ENCODE assay signal across 8 cellular contexts in genomic region chr4:1290165-1290977, GRCh38. TPM values are rescaled to one million over a fixed set of nuclear protein-coding genes. Genes with fewer than 3 reads are reported as not detected.
DNase-seq lines count a peak whose midpoint lies in the region; ATAC-seq and TF ChIP-seq lines count a peak whose summit lies in the region.

No MANE protein-coding gene starts in this region.

- H2AFZ ChIP-seq in neural cell (ENCODE audit: low read depth, low read length) = no peak overlapping the region

- H3K4me1 ChIP-seq in Peyer's patch = peaks cover 0 to 47% (median 26%) of the 10 kb centered on the region in 4 donors

- peak overlapping the region; percentile 85 for H3K9ac ChIP-seq in neural cell (ENCODE audit: low read length)

- H3F3A ChIP-seq in neural cell (ENCODE audit: insufficient read depth, low read length, poor library complexity, severe bottlenecking) = no peaks in the 10 kb centered on the region

- H3K9me3 ChIP-seq in Peyer's patch = no peaks in the 10 kb centered on the region
- no peaks in the 10 kb centered on the region for H3K9me3 ChIP-seq in neural cell (ENCODE audit: low read length)

- no peaks in the 10 kb centered on the region for H4K20me1 ChIP-seq in neural cell (ENCODE audit: insufficient read depth)

- H3K79me2 ChIP-seq in neural cell (replicated peaks; ENCODE audit: insufficient read depth, low read length) = peaks cover 46% of the 10 kb centered on the region

- peaks cover 0 to 9% (median 0%) of the 10 kb centered on the region in 3 donors for H3K36me3 ChIP-seq in Peyer's patch
- H3K36me3 ChIP-seq in neural cell (ENCODE audit: insufficient read depth, low read length) = no peaks in the 10 kb centered on the region

- H3K27ac ChIP-seq in Peyer's patch (peak overlapping the region; percentile 88 to 91 (median 90)), neural cell (ENCODE audit: low read length) (peak overlapping the region; percentile 53)

- H3K4me3 ChIP-seq in Peyer's patch = peak overlapping the region; percentile 86 to 99 (median 93)
- peak overlapping the region; percentile 85 for H3K4me3 ChIP-seq in epithelial cell of esophagus (ENCODE audit: low read length)
- H3K4me3 ChIP-seq in neural cell (ENCODE audit: low read length) = peak overlapping the region; percentile 96

- TF ChIP-seq RAD21 in neural cell (conservative IDR thresholded peaks at IDR 0.05) = no peak

- DNase-seq in CD1c-positive myeloid dendritic cell (ENCODE audit: extremely low spot score) (peak; percentile 42), Peyer's patch (peak in 1 of 3 donors; percentile 67), epithelial cell of esophagus (ENCODE audit: low read depth) (peak; percentile 66), NCI-H524 (lab: John Stamatoyannopoulos, UW) (no peak)

- TF ChIP-seq POLR2A in Peyer's patch (IDR thresholded peaks at IDR 0.05) = no peak

- TF ChIP-seq EP300 in neural cell (conservative IDR thresholded peaks at IDR 0.05; ENCODE audit: poor library complexity, severe bottlenecking) = no peak

- H3K4me2 ChIP-seq in neural cell (ENCODE audit: low read length) = peak overlapping the region; percentile 67

- H3K9me2 ChIP-seq in neural cell (ENCODE audit: insufficient read depth, low read length) = no peaks in the 10 kb centered on the region

- ATAC-seq in GM21390 (IDR thresholded peaks at IDR 0.05; ENCODE audit: unreplicated experiment) = peak; percentile 7
- ATAC-seq in HG03457 (IDR thresholded peaks at IDR 0.05; ENCODE audit: unreplicated experiment) = no peak
- no peak for ATAC-seq in GM21786 (IDR thresholded peaks at IDR 0.05; ENCODE audit: unreplicated experiment)

- H3K27me3 ChIP-seq in Peyer's patch (no peaks in the 10 kb centered on the region), neural cell (ENCODE audit: insufficient read depth, low read depth, low read length) (no peaks in the 10 kb centered on the region)

- TF ChIP-seq CTCF in Peyer's patch (IDR thresholded peaks at IDR 0.05) (no peak), epithelial cell of esophagus (IDR thresholded peaks at IDR 0.05; ENCODE audit: insufficient read depth, low read depth, low read length, missing control alignments) (no peak), neural cell (IDR thresholded peaks at IDR 0.05; ENCODE audit: poor library complexity, severe bottlenecking) (no peak)

TF ChIP-seq in neural cell, 6 proteins besides CTCF, POLR2A, EP300 and RAD21:
- TF ChIP-seq POLR2AphosphoS5 (IDR thresholded peaks at IDR 0.05) (no peak), EZH2 (IDR thresholded peaks at IDR 0.05; ENCODE audit: borderline replicate concordance, insufficient read depth, low read length, poor library complexity, severe bottlenecking) (no peak), MXI1 (conservative IDR thresholded peaks at IDR 0.05; ENCODE audit: poor library complexity, severe bottlenecking) (no peak), TAF1 (IDR thresholded peaks at IDR 0.05; ENCODE audit: low read depth) (no peak), SMC3 (conservative IDR thresholded peaks at IDR 0.05; ENCODE audit: poor library complexity) (no peak), REST (IDR thresholded peaks at IDR 0.05; ENCODE audit: borderline replicate concordance) (no peak)
TF ChIP-seq in neural cell: peak in this region for 0.

RNA-seq across cellular contexts. Expression of gene MAEA, which starts 0.7 kb away (rescaled TPM):
- total RNA-seq in Peyer's patch = 100 to 1,000 TPM; 112 to 200 (median 143) TPM
- polyA plus RNA-seq in neural cell = 106 and 109 TPM in 2 replicates
- 58.3 and 68.7 TPM in 2 replicates for polyA minus RNA-seq in neural cell

RNA-seq across cellular contexts. Expression of gene CTBP1, which starts 41.4 kb away (rescaled TPM):
- total RNA-seq in Peyer's patch = 100 to 1,000 TPM; 245 to 371 (median 288) TPM
- polyA plus RNA-seq in neural cell = 325 and 487 TPM in 2 replicates
- 283 and 371 TPM in 2 replicates for polyA minus RNA-seq in neural cell

RNA-seq across cellular contexts. Expression of gene UVSSA, which starts 56.6 kb away (rescaled TPM):
- total RNA-seq in Peyer's patch = 100 to 1,000 TPM in 1 of 4 donors, 10 to 100 TPM in 3; 42.2 to 118 (median 77.7) TPM
- 11.6 and 13.3 TPM in 2 replicates for polyA plus RNA-seq in neural cell
- 16.4 and 17.8 TPM in 2 replicates for polyA minus RNA-seq in neural cell

Comparison
In these comparisons a context has a peak if more than half of its experiments do, and no peak if none do; other contexts are left out.
1. DNase-seq: peak in CD1c-positive myeloid dendritic cell (single experiment) and epithelial cell of esophagus (single experiment); none in NCI-H524 (0 of 2).
2. Peak in every context shown above with its lines, with median percentiles within 50 percentile points of each other: H3K4me3 ChIP-seq.